14 cellular contexts compared by ENCODE assay signal in genomic region chr2:181742361-181742760, GRCh38.
A peak's percentile ranks its signal among the peaks of the same experiment; 100 is the strongest.
DNase-seq lines count a peak whose midpoint lies in the region; ATAC-seq, FAIRE-seq and TF ChIP-seq lines count a peak whose summit lies in the region.
"Had no signal": no experiment of that assay in that cellular context is flagged by ENCODE, and none has a peak within 500 bp of the region (broad histone marks: within the 10 kb centered on the region; RNA-seq: fewer than 3 reads in every experiment).

No MANE protein-coding gene starts in this region.

- BruUV-seq in mammary epithelial cell (replicated peaks; lab: Mats Ljungman, UMichigan) = no TSS peak

- H3K9me3 ChIP-seq in mammary epithelial cell (replicated peaks; ENCODE audit: insufficient read depth, low read length) (no peaks in the 10 kb centered on the region), breast epithelium (no peaks in the 10 kb centered on the region), astrocyte (ENCODE audit: insufficient read depth, low read depth, low read length) (no peaks in the 10 kb centered on the region), kidney (ENCODE audit: control insufficient read depth in 1 of 2, low read length in 2 of 2) (no peaks in the 10 kb centered on the region), smooth muscle cell (replicated peaks; ENCODE audit: low read depth) (no peaks in the 10 kb centered on the region)
- H3K9me3 ChIP-seq: BLaER1 had no signal

- H3K4me3 ChIP-seq in mammary epithelial cell (replicated peaks in 1 of 3; ENCODE audit: insufficient read depth in 1 of 3, low read depth in 2 of 3, low read length in 3 of 3) (no peak overlapping the region), breast epithelium (no peak overlapping the region), astrocyte (ENCODE audit: insufficient read depth, low read depth, low read length) (no peak overlapping the region), kidney (ENCODE audit: low read length in 2 of 2) (no peak overlapping the region), smooth muscle cell (no peak overlapping the region)
- H3K4me3 ChIP-seq: BLaER1, SJCRH30 had no signal

- H3K79me2 ChIP-seq in mammary epithelial cell (ENCODE audit: insufficient read depth, low read length) = no peaks in the 10 kb centered on the region
- no peaks in the 10 kb centered on the region for H3K79me2 ChIP-seq in astrocyte (ENCODE audit: insufficient read depth, low read length)
- no peaks in the 10 kb centered on the region for H3K79me2 ChIP-seq in smooth muscle cell (ENCODE audit: low read depth)

- peak overlapping the region; percentile 43 for H3K9ac ChIP-seq in mammary epithelial cell (ENCODE audit: insufficient read depth, low read length)
- H3K9ac ChIP-seq in astrocyte (ENCODE audit: low read length) = peak overlapping the region; percentile 23
- H3K9ac ChIP-seq in kidney (ENCODE audit: low read length in 2 of 2) = no peak overlapping the region
- no peak overlapping the region for H3K9ac ChIP-seq in smooth muscle cell (ENCODE audit: low read depth)
- H3K9ac ChIP-seq: BLaER1 had no signal

- in situ Hi-C loops in mammary epithelial cell (cut with MboI; ENCODE audit: low sequenced_read_pairs in 2 of 2) = loop anchor here in 1 of 2 donors (10.0 kb wide), 1 partner anchor 332 kb away; no protein-coding TSS in a partner anchor

- TF ChIP-seq CTCF in mammary epithelial cell (conservative IDR thresholded peaks at IDR 0.05 in 1 of 2, IDR thresholded peaks at IDR 0.05 in 1 of 2; ENCODE audit: extremely low read depth in 1 of 2, insufficient read depth in 1 of 2, low read depth in 1 of 2, low read length in 2 of 2) (no peak), breast epithelium (IDR thresholded peaks at IDR 0.05) (no peak), astrocyte (IDR thresholded peaks at IDR 0.05; ENCODE audit: insufficient read depth, low read depth, low read length) (no peak), kidney (IDR thresholded peaks at IDR 0.05; ENCODE audit: borderline replicate concordance, extremely low read depth, insufficient read depth) (no peak), smooth muscle cell (IDR thresholded peaks at IDR 0.05; ENCODE audit: borderline replicate concordance, insufficient read depth, poor library complexity, severe bottlenecking) (no peak)

- H3K4me1 ChIP-seq in mammary epithelial cell (ENCODE audit: insufficient read depth, low read length) = peaks cover 12% of the 10 kb centered on the region
- no peaks in the 10 kb centered on the region for H3K4me1 ChIP-seq in breast epithelium
- H3K4me1 ChIP-seq in astrocyte (ENCODE audit: insufficient read depth, low read length) = peaks cover 13% of the 10 kb centered on the region
- H3K4me1 ChIP-seq in kidney (ENCODE audit: control insufficient read depth in 1 of 2, insufficient read depth in 1 of 2, low read depth in 1 of 2, low read length in 2 of 2) = peaks cover 0 to 9% of the 10 kb centered on the region in 2 donors
- no peaks in the 10 kb centered on the region for H3K4me1 ChIP-seq in smooth muscle cell (ENCODE audit: low read depth)
- H3K4me1 ChIP-seq: BLaER1 had no signal

- dilution Hi-C loops in mammary epithelial cell (cut with HindIII; ENCODE audit: low sequenced_read_pairs) = no loop called here

- H3K27ac ChIP-seq in mammary epithelial cell (ENCODE audit: insufficient read depth, low read depth, low read length) = no peak overlapping the region
- no peak overlapping the region for H3K27ac ChIP-seq in breast epithelium
- no peak overlapping the region for H3K27ac ChIP-seq in astrocyte (ENCODE audit: low read depth, low read length)
- no peak overlapping the region for H3K27ac ChIP-seq in kidney (ENCODE audit: low read depth in 2 of 2, low read length in 2 of 2)
- no peak overlapping the region for H3K27ac ChIP-seq in smooth muscle cell (ENCODE audit: low read depth)
- H3K27ac ChIP-seq: BLaER1, HL-60, SJCRH30 had no signal

- intact Hi-C loops in mammary epithelial cell (cut with micrococcal nuclease) = no loop called here
- intact Hi-C loops in breast epithelium (cut with DNase I; ENCODE audit: low total_unique reads) = no loop called here
- intact Hi-C loops in kidney (cut with DNase I) = loop anchor here (10.0 kb wide), 1 partner anchor 332 kb away; no protein-coding TSS in a partner anchor
- intact Hi-C loops in head of caudate nucleus (cut with DNase I) = loop anchor here (5.0 to 10.0 kb wide), 2 partner anchors 150 to 202 kb away; partner anchors contain the start of gene ITPRID2

- H3K4me2 ChIP-seq in mammary epithelial cell (ENCODE audit: insufficient read depth, low read depth, low read length) = no peak overlapping the region
- peak overlapping the region; percentile 2 for H3K4me2 ChIP-seq in astrocyte (ENCODE audit: low read length)
- H3K4me2 ChIP-seq in smooth muscle cell = no peak overlapping the region
- H3K4me2 ChIP-seq: BLaER1 had no signal

- peak overlapping the region; percentile 38 for H2AFZ ChIP-seq in mammary epithelial cell (ENCODE audit: low read depth, low read length)
- H2AFZ ChIP-seq in astrocyte (ENCODE audit: low read depth, low read length) = no peak overlapping the region
- H2AFZ ChIP-seq in smooth muscle cell (ENCODE audit: low read depth) = peak overlapping the region; percentile 47

- no peaks in the 10 kb centered on the region for H3F3A ChIP-seq in smooth muscle cell (ENCODE audit: low read depth)

- H3K4me3 Mint-ChIP-seq in astrocyte (ENCODE audit: unreplicated experiment) = no peak overlapping the region
- H3K4me3 Mint-ChIP-seq: CD8-positive, alpha-beta T cell had no signal

- no peak for ATAC-seq in GM19455 (IDR thresholded peaks at IDR 0.05; ENCODE audit: unreplicated experiment)
- ATAC-seq: CD8-positive, alpha-beta T cell had no signal

- H3K27me3 Mint-ChIP-seq in astrocyte (ENCODE audit: low read depth, unreplicated experiment) = no peaks in the 10 kb centered on the region

- FAIRE-seq in astrocyte (lab: Jason Lieb, UNC) (no peak), kidney (lab: Jason Lieb, UNC) (peak; percentile 58)
- FAIRE-seq: HTR-8/SVneo had no signal

- H3K27ac Mint-ChIP-seq in astrocyte (ENCODE audit: unreplicated experiment) = no peak overlapping the region
- H3K27ac Mint-ChIP-seq: CD8-positive, alpha-beta T cell had no signal

- H3K36me3 Mint-ChIP-seq in astrocyte (ENCODE audit: low read depth, unreplicated experiment) = no peaks in the 10 kb centered on the region
- H3K36me3 Mint-ChIP-seq: CD8-positive, alpha-beta T cell had no signal

- DNase-seq in mammary epithelial cell (no peak), breast epithelium (ENCODE audit: low spot score in 2 of 2) (no peak), astrocyte (ENCODE audit: low read depth) (no peak), kidney (no peak), smooth muscle cell (lab: John Stamatoyannopoulos, UW; ENCODE audit: unreplicated experiment) (no peak), ureter (ENCODE audit: low spot score) (no peak), head of caudate nucleus (no peak)
- DNase-seq: DMS79 treated with DMSO at 0.1 percent for 48 hours had no signal

- H3K27me3 ChIP-seq in mammary epithelial cell (ENCODE audit: insufficient read depth, low read length) = no peaks in the 10 kb centered on the region
- H3K27me3 ChIP-seq in breast epithelium = no peaks in the 10 kb centered on the region
- H3K27me3 ChIP-seq in astrocyte (ENCODE audit: insufficient read depth, low read length) = no peaks in the 10 kb centered on the region
- no peaks in the 10 kb centered on the region for H3K27me3 ChIP-seq in smooth muscle cell (ENCODE audit: low read depth)
- H3K27me3 ChIP-seq: BLaER1, SJCRH30 had no signal

- H3K9me3 Mint-ChIP-seq in astrocyte (ENCODE audit: unreplicated experiment) = peaks cover 2% of the 10 kb centered on the region
- H3K9me3 Mint-ChIP-seq: CD8-positive, alpha-beta T cell had no signal

- no peaks in the 10 kb centered on the region for H4K20me1 ChIP-seq in mammary epithelial cell (ENCODE audit: insufficient read depth, low read length)
- no peaks in the 10 kb centered on the region for H4K20me1 ChIP-seq in astrocyte (ENCODE audit: insufficient read depth, low read length)
- no peaks in the 10 kb centered on the region for H4K20me1 ChIP-seq in smooth muscle cell (ENCODE audit: low read depth)
- H4K20me1 ChIP-seq: BLaER1 had no signal

- H3K36me3 ChIP-seq in mammary epithelial cell (ENCODE audit: insufficient read depth, low read length) (no peaks in the 10 kb centered on the region), breast epithelium (no peaks in the 10 kb centered on the region), astrocyte (ENCODE audit: insufficient read depth, low read length) (no peaks in the 10 kb centered on the region), kidney (ENCODE audit: control insufficient read depth in 1 of 2, insufficient read depth in 2 of 2, low read length in 2 of 2) (no peaks in the 10 kb centered on the region), smooth muscle cell (ENCODE audit: low read depth) (no peaks in the 10 kb centered on the region)
- H3K36me3 ChIP-seq: BLaER1, SJCRH30 had no signal

- TF ChIP-seq POLR2A in breast epithelium (IDR thresholded peaks at IDR 0.05) = no peak

- H3K4me1 Mint-ChIP-seq in astrocyte (ENCODE audit: low read depth, unreplicated experiment) = peaks cover 10% of the 10 kb centered on the region

- 31% methylated on average over 3 of the region's 3 CpGs for WGBS in mammary epithelial cell (ENCODE audit: low coverage, missing lambda C conversion rate)
- 45% methylated on average over 3 of the region's 3 CpGs for WGBS in smooth muscle cell (ENCODE audit: low lambda C conversion rate)

- CTCF ChIA-PET in mammary epithelial cell (lab: Charles Lee; ENCODE audit: low non-redundant PET) = interaction anchor here (0.6 kb wide), 2 partner anchors 15 to 158 kb away, joined by 3 to 4 read pairs; no protein-coding TSS in a partner anchor

Comparison
In these comparisons a context has a peak if more than half of its experiments do, and no peak if none do; other contexts are left out.
1. H3K9ac ChIP-seq: peak in mammary epithelial cell (single experiment) and astrocyte (single experiment); none in kidney (0 of 2) and smooth muscle cell (single experiment).
2. intact Hi-C loops: an anchor here in kidney (10.0 kb wide) and head of caudate nucleus (5.0 to 10.0 kb wide); none called in mammary epithelial cell and breast epithelium.